Comparison of ENCODE assay signal across 8 cellular contexts in the genomic region with DNA sequence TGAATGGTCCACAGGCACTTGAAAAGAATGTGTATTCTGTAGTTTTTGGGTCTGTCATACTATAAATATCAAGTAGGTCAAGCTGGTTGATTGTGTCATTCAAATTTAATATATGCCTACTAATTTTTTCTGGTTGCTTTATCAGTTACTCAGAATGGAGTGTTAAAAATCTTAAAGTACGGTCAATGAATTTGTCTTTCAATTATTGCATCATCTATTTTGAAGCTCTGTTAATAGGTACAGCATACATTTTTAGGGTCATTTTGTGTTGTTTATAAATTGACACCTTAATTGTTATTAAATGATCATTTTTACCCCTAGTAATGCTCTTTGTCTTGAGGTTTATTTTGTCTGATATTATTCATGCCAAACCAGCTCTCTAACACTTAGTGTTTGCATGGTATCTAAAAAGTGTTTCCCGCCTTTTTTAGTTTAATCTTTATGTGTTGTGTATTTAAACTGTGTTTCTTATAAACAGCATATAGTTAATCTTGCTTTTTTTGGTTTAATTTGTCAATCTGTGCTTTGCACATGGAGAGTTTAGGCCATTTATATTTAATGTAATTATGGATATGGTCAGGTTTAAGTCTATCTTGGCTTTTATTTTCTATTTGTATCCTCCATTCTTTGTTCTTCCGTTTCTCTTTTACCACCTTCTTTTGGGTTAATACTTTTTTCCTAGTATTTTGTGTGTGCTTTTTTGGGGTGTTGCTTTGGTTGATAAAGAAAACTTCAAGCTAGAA.
"Had no signal": no experiment of that assay in that cellular context is flagged by ENCODE, and none has a peak within 500 bp of the region (broad histone marks: within the 10 kb centered on the region; RNA-seq: fewer than 3 reads in every experiment).

No MANE protein-coding gene starts in this region.

- FAIRE-seq: H54 had no signal

- H3K27ac ChIP-seq: GM23248, HL-60 had no signal

- H3K4me3 ChIP-seq: GM23248 had no signal

- H3K9ac ChIP-seq: GM23248 had no signal

- H2AFZ ChIP-seq: GM23248 had no signal

- DNase-seq: GM23248, GOT3, H9, HCEC 1CT, Kasumi-1, KG1 had no signal
